In genomic region chr17:72486806-72487205, GRCh38 we compare ENCODE assay signal across 23 cellular contexts.
"Had no signal": no experiment of that assay in that cellular context is flagged by ENCODE, and none has a peak within 500 bp of the region (broad histone marks: within the 10 kb centered on the region; RNA-seq: fewer than 3 reads in every experiment).

No MANE protein-coding gene starts in this region.

- H3K27me3 ChIP-seq: hepatocyte, ovary, right atrium auricular region, stomach, testis, thyroid gland, upper lobe of right lung had no signal

- H3K4me3 ChIP-seq: hepatocyte, left ventricle myocardium inferior, lung, ovary, right atrium auricular region, skin epidermis, stomach, testis, thyroid gland, upper lobe of right lung had no signal

- H3K9me3 ChIP-seq: testis, thyroid gland, upper lobe of right lung had no signal

- H3K36me3 ChIP-seq: left ventricle myocardium inferior, ovary, right atrium auricular region, stomach, thyroid gland, upper lobe of right lung had no signal

- H3K4me1 ChIP-seq: left ventricle myocardium inferior, right atrium auricular region, testis, thyroid gland, upper lobe of right lung had no signal

- H3K4me2 ChIP-seq: hepatocyte had no signal

- FAIRE-seq: urothelium cell line had no signal

- H3K27ac ChIP-seq: hepatocyte, left ventricle myocardium inferior, ovary, right atrium auricular region, testis, thyroid gland, upper lobe of right lung had no signal

- DNase-seq: islet precursor cell; left ventricle myocardium inferior; mesendoderm; naive B cell; natural killer cell; ovary; stimulated activated CD4-positive, alpha-beta T cell treated with anti-CD3 and anti-CD28 coated beads, Interleukin-12 subunit alpha, Interleukin-12 subunit beta, amount 100 ng/mL, for 4 hours; stimulated activated CD4-positive, alpha-beta T cell treated with anti-CD3 and anti-CD28 coated beads, Interleukin-15, amount 100 ng/mL, for 24 hours; stimulated activated CD4-positive, alpha-beta T cell treated with anti-CD3 and anti-CD28 coated beads, Interleukin-2, amount 100 ng/mL, for 24 hours; stimulated activated CD4-positive, alpha-beta T cell treated with anti-CD3 and anti-CD28 coated beads, Interleukin-4, amount 100 ng/mL, for 1 hour; stimulated activated naive B cell treated with anti-CD40 and anti-IgM and Interleukin-4, amounts not matched to agents 10 μg/mL and 1 μg/mL and 100 μg/mL, for 72 hours; stimulated activated naive CD8-positive, alpha-beta T cell treated with anti-CD3 and anti-CD28 coated beads, Interleukin-15, Interleukin-2, amounts not matched to agents 100 U/mL and 50 U/mL, for 24 hours; stomach; testis; thyroid gland; trophoblast cell; upper lobe of right lung had no signal

- ATAC-seq: natural killer cell; sciatic nerve; stimulated activated naive B cell treated with anti-CD40 and anti-IgM and Interleukin-4, amounts not matched to agents 10 μg/mL and 1 μg/mL and 100 μg/mL, for 72 hours; stimulated activated naive CD8-positive, alpha-beta T cell treated with anti-CD3 and anti-CD28 coated beads, Interleukin-15, Interleukin-2, amounts not matched to agents 100 U/mL and 50 U/mL, for 24 hours; upper lobe of right lung had no signal

- H2AFZ ChIP-seq: hepatocyte had no signal
